Comparison of ENCODE assay signal across 16 cellular contexts in the genomic region with DNA sequence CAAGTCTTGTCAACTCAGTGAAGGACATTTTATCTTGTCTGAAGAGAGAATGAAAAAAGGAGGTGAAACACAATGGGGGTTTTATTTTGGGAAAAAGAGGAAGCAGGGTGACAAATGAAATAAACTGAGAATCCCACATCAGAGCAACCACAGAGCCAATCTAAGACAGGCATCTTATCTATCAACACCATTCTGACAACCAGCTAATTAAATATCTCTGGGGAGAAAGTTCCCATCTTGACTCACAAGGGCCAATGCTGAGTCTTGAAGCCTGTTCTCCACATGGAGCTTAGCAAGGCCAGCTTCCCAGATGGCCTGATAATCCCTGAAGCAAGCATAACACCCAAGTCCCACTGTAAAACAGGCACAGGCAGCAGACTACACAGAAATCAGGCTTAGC. TPM values are rescaled to one million over a fixed set of nuclear protein-coding genes. Genes with fewer than 3 reads are reported as not detected.
DNase-seq lines count a peak whose midpoint lies in the region; ATAC-seq, FAIRE-seq and TF ChIP-seq lines count a peak whose summit lies in the region.
"Had no signal": no experiment of that assay in that cellular context is flagged by ENCODE, and none has a peak within 500 bp of the region (broad histone marks: within the 10 kb centered on the region; RNA-seq: fewer than 3 reads in every experiment).

No MANE protein-coding gene starts in this region.

- H3K27me3 Mint-ChIP-seq in activated naive CD8-positive, alpha-beta T cell treated with anti-CD3 and anti-CD28 coated beads, Interleukin-2, amount 50 U/mL, for 24 hours, result peaks cover 27% of the 10 kb centered on the region

- H2AFZ ChIP-seq in endothelial cell of umbilical vein (ENCODE audit: low read depth, low read length), result no peak overlapping the region
- H2AFZ ChIP-seq: PC-9 had no signal

- TF ChIP-seq CTCF in A673 (conservative IDR thresholded peaks at IDR 0.05; ENCODE audit: low read depth, low read length), result no peak
- TF ChIP-seq CTCF in endothelial cell of umbilical vein (IDR thresholded peaks at IDR 0.05; ENCODE audit: extremely low read depth in 1 of 2, insufficient read depth in 1 of 2, low read depth in 1 of 2, low read length in 2 of 2), result no peak

- H3K4me3 Mint-ChIP-seq in activated naive CD8-positive, alpha-beta T cell treated with anti-CD3 and anti-CD28 coated beads, Interleukin-2, amount 50 U/mL, for 24 hours, result no peak overlapping the region

- H3K79me2 ChIP-seq in endothelial cell of umbilical vein (ENCODE audit: control insufficient read depth, insufficient read depth, low read length), result peaks cover 43% of the 10 kb centered on the region

- CTCF ChIA-PET in A673 (lab: Charles Lee) (interaction anchor here (0.6 kb wide), 1 partner anchor 97 kb away, joined by 3 read pairs; no protein-coding TSS in a partner anchor), endothelial cell of umbilical vein (lab: Charles Lee) (interaction anchor here (0.7 to 2.7 kb wide), 8 partner anchors 10 to 99 kb away, joined by 3 to 18 read pairs (median 5); partner anchors contain the start of gene DPYSL3)

- H3K9me3 ChIP-seq in A673 (ENCODE audit: low read depth, low read length, poor library complexity, severe bottlenecking) (no peaks in the 10 kb centered on the region), endothelial cell of umbilical vein (replicated peaks; ENCODE audit: control insufficient read depth, insufficient read depth, low read length) (no peaks in the 10 kb centered on the region)
- H3K9me3 ChIP-seq: adrenal gland, lower lobe of right lung had no signal

- no peaks in the 10 kb centered on the region for H4K20me1 ChIP-seq in endothelial cell of umbilical vein (replicated peaks; ENCODE audit: control insufficient read depth, extremely low read depth, insufficient read depth, low read length)

- H3K4me3 ChIP-seq in A673 (ENCODE audit: low read depth, low read length, poor library complexity, severe bottlenecking), result no peak overlapping the region
- no peak overlapping the region for H3K4me3 ChIP-seq in endothelial cell of umbilical vein (replicated peaks in 1 of 3; ENCODE audit: insufficient read depth in 1 of 3, low read depth in 1 of 3, low read length in 3 of 3)
- H3K4me3 ChIP-seq: adrenal gland, lower lobe of right lung, PC-9 had no signal

- H3K9ac ChIP-seq in endothelial cell of umbilical vein (replicated peaks; ENCODE audit: extremely low read depth, insufficient read depth, low read length), result peak overlapping the region; percentile 17

- H3K4me2 ChIP-seq in endothelial cell of umbilical vein (ENCODE audit: insufficient read depth, low read length), result peak overlapping the region; percentile 74
- H3K4me2 ChIP-seq: PC-9 had no signal

- DNase-seq in A673 (ENCODE audit: low spot score), result peak; percentile 25
- peak; percentile 10 to 48 for DNase-seq in NOMO-1 (lab: John Stamatoyannopoulos, UW; ENCODE audit: unreplicated experiment in 2 of 2)
- no peak for DNase-seq in endothelial cell of umbilical vein (ENCODE audit: low read depth, low spot score)
- DNase-seq in activated naive CD8-positive, alpha-beta T cell treated with anti-CD3 and anti-CD28 coated beads, Interleukin-2, amount 50 U/mL, for 24 hours, result no peak
- DNase-seq in NCI-H345 treated with DMSO at 0.1 percent for 48 hours (lab: John Stamatoyannopoulos, UW; ENCODE audit: unreplicated experiment), result no peak
- no peak for DNase-seq in stimulated activated CD4-positive, alpha-beta T cell treated with anti-CD3 and anti-CD28 coated beads, Interleukin-4, amount 100 ng/mL, for 24 hours
- DNase-seq: adrenal gland; head of caudate nucleus; lower lobe of right lung; NCI-H187 treated with DMSO at 0.1 percent for 48 hours; PC-9; stimulated activated CD8-positive, alpha-beta memory T cell treated with anti-CD3 and anti-CD28 coated beads, Interleukin-4, amount 100 ng/mL, for 48 hours; T-helper 9 cell had no signal

- TF ChIP-seq POLR2A in endothelial cell of umbilical vein (IDR thresholded peaks at IDR 0.05; ENCODE audit: low read depth, low read length), result no peak

- no peaks in the 10 kb centered on the region for H3K4me1 Mint-ChIP-seq in activated naive CD8-positive, alpha-beta T cell treated with anti-CD3 and anti-CD28 coated beads, Interleukin-2, amount 50 U/mL, for 24 hours

- no peak for FAIRE-seq in endothelial cell of umbilical vein (lab: Jason Lieb, UNC)
- FAIRE-seq: HepG2 had no signal

- no peaks in the 10 kb centered on the region for H3K36me3 Mint-ChIP-seq in activated naive CD8-positive, alpha-beta T cell treated with anti-CD3 and anti-CD28 coated beads, Interleukin-2, amount 50 U/mL, for 24 hours (ENCODE audit: low read depth)

- ATAC-seq in GM19351 (IDR thresholded peaks at IDR 0.05; ENCODE audit: unreplicated experiment) (peak; percentile 27), GM19463 (IDR thresholded peaks at IDR 0.05; ENCODE audit: unreplicated experiment) (no peak)
- no peak for ATAC-seq in activated naive CD8-positive, alpha-beta T cell treated with anti-CD3 and anti-CD28 coated beads, Interleukin-2, amount 50 U/mL, for 24 hours
- ATAC-seq: HepG2, lower lobe of right lung had no signal

- dilution Hi-C loops in endothelial cell of umbilical vein (cut with MboI; ENCODE audit: extremely low pct_ligation_motif_present, low sequenced_read_pairs), result no loop called here

- H3K27ac Mint-ChIP-seq in activated naive CD8-positive, alpha-beta T cell treated with anti-CD3 and anti-CD28 coated beads, Interleukin-2, amount 50 U/mL, for 24 hours, result no peak overlapping the region

- H3K27ac ChIP-seq in A673 (ENCODE audit: low read depth, low read length, poor library complexity, severe bottlenecking) (no peak overlapping the region), endothelial cell of umbilical vein (ENCODE audit: insufficient read depth, low read depth, low read length) (peak overlapping the region; percentile 63)
- H3K27ac ChIP-seq: adrenal gland, PC-9 had no signal

- no peaks in the 10 kb centered on the region for H3K9me1 ChIP-seq in endothelial cell of umbilical vein (replicated peaks; ENCODE audit: control insufficient read depth, extremely low read depth, insufficient read depth, low read length)

- no peaks in the 10 kb centered on the region for H3K9me3 Mint-ChIP-seq in activated naive CD8-positive, alpha-beta T cell treated with anti-CD3 and anti-CD28 coated beads, Interleukin-2, amount 50 U/mL, for 24 hours

- BruUV-seq in A673 (replicated peaks; lab: Mats Ljungman, UMichigan) (no TSS peak), endothelial cell of umbilical vein (replicated peaks; lab: Mats Ljungman, UMichigan) (no TSS peak)

- intact Hi-C loops in A673 (cut with micrococcal nuclease; ENCODE audit: unreplicated experiment) (no loop called here), endothelial cell of umbilical vein (cut with micrococcal nuclease) (no loop called here)

- no peaks in the 10 kb centered on the region for H3K27me3 ChIP-seq in A673 (replicated peaks; ENCODE audit: insufficient read depth, low read depth, low read length, poor library complexity)
- no peaks in the 10 kb centered on the region for H3K27me3 ChIP-seq in endothelial cell of umbilical vein (ENCODE audit: control insufficient read depth in 2 of 2, insufficient read depth in 2 of 2, low read length in 2 of 2)
- H3K27me3 ChIP-seq: adrenal gland had no signal

- POLR2A ChIA-PET in A673 (lab: Charles Lee; ENCODE audit: low non-redundant PET), result no interaction called here
- POLR2A ChIA-PET in endothelial cell of umbilical vein (lab: Charles Lee), result interaction anchor here (0.6 to 1.1 kb wide), 2 partner anchors 57 to 1594 kb away, joined by 4 to 5 read pairs; no protein-coding TSS in a partner anchor

- H3K4me1 ChIP-seq in A673 (ENCODE audit: insufficient read depth, low read length, poor library complexity, severe bottlenecking) (peaks cover 24% of the 10 kb centered on the region), endothelial cell of umbilical vein (ENCODE audit: control insufficient read depth, extremely low read depth, insufficient read depth, low read length) (peaks cover 50% of the 10 kb centered on the region)
- H3K4me1 ChIP-seq: adrenal gland had no signal

- H3K36me3 ChIP-seq in A673 (ENCODE audit: insufficient read depth, low read length, poor library complexity, severe bottlenecking) (no peaks in the 10 kb centered on the region), endothelial cell of umbilical vein (ENCODE audit: control insufficient read depth in 2 of 2, extremely low read depth in 1 of 2, insufficient read depth in 2 of 2, low read length in 2 of 2) (no peaks in the 10 kb centered on the region)
- H3K36me3 ChIP-seq: adrenal gland, lower lobe of right lung had no signal

TF ChIP-seq in endothelial cell of umbilical vein, 7 proteins besides CTCF, POLR2A, EP300 and RAD21:
- TF ChIP-seq POLR2AphosphoS5 (IDR thresholded peaks at IDR 0.05; ENCODE audit: insufficient read depth, low read depth, low read length), result no peak
- TF ChIP-seq, protein P1, sequence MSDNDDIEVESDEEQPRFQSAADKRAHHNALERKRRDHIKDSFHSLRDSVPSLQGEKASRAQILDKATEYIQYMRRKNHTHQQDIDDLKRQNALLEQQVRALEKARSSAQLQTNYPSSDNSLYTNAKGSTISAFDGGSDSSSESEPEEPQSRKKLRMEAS (IDR thresholded peaks at IDR 0.05; ENCODE audit: insufficient read depth, insufficient read length), result no peak
- no peak for TF ChIP-seq MYC (IDR thresholded peaks at IDR 0.05; ENCODE audit: low read depth, low read length)
- no peak for TF ChIP-seq EZH2 (IDR thresholded peaks at IDR 0.05; ENCODE audit: borderline replicate concordance, low read depth, low read length, severe bottlenecking)
- no peak for TF ChIP-seq JUN (IDR thresholded peaks at IDR 0.05; ENCODE audit: borderline replicate concordance, insufficient read depth, insufficient read length, low read depth)
- no peak for TF ChIP-seq FOS (IDR thresholded peaks at IDR 0.05; ENCODE audit: borderline replicate concordance, insufficient read depth, low read length)
- no peak for TF ChIP-seq GATA2 (IDR thresholded peaks at IDR 0.05; ENCODE audit: insufficient read depth, insufficient read length, low read depth, low read length)

RNA-seq across cellular contexts. Expression of gene DPYSL3, which starts 30.4 kb away (rescaled TPM):
- total RNA-seq in A673 (2021), result 24.8 and 35.3 TPM in 2 replicates
- total RNA-seq in endothelial cell of umbilical vein, result 142 and 146 TPM in 2 replicates
- polyA plus RNA-seq in endothelial cell of umbilical vein, result 80.3 and 81.6 TPM in 2 replicates
- polyA plus RNA-seq in endothelial cell of umbilical vein (2011; cell fraction: cytosol; rRNA removed), result 88.1 and 93.4 TPM in 2 replicates
- polyA plus RNA-seq in endothelial cell of umbilical vein (2011; cell fraction: nucleus; rRNA removed), result 165 and 213 TPM in 2 replicates
- polyA plus RNA-seq in endothelial cell of umbilical vein (2012), result 70.9 and 78.2 TPM in 2 replicates
- polyA minus RNA-seq in endothelial cell of umbilical vein, result 154 and 180 TPM in 2 replicates
- polyA minus RNA-seq in endothelial cell of umbilical vein (2011; cell fraction: cytosol; rRNA and poly(A)+ RNA removed), result not detected
- 111 and 158 TPM in 2 replicates for polyA minus RNA-seq in endothelial cell of umbilical vein (2011; cell fraction: nucleus; rRNA and poly(A)+ RNA removed)

Comparison
In these comparisons a context has a peak if more than half of its experiments do, and no peak if none do; other contexts are left out.
1. DNase-seq: peak in A673 (single experiment) and NOMO-1 (2 of 2); none in endothelial cell of umbilical vein (single experiment), activated naive CD8-positive, alpha-beta T cell treated with anti-CD3 and anti-CD28 coated beads, Interleukin-2, amount 50 U/mL, for 24 hours (single experiment), NCI-H345 treated with DMSO at 0.1 percent for 48 hours (single experiment) and stimulated activated CD4-positive, alpha-beta T cell treated with anti-CD3 and anti-CD28 coated beads, Interleukin-4, amount 100 ng/mL, for 24 hours (single experiment).